1 cellular context compared by ENCODE assay signal in genomic region chr5:150446583-150446982, GRCh38.
TF ChIP-seq lines count a peak whose summit lies in the region.

No MANE protein-coding gene starts in this region.

TF ChIP-seq in GM12878, 131 proteins besides CTCF, POLR2A, EP300 and RAD21:
- TF ChIP-seq NFYA (IDR thresholded peaks at IDR 0.05; ENCODE audit: borderline replicate concordance, low read depth, low read length) (no peak), RBBP5 (conservative IDR thresholded peaks at IDR 0.05) (no peak)
